Comparison of ENCODE assay signal across 7 cellular contexts in genomic region chr9:135989157-135989556, GRCh38.
"Had no signal": no experiment of that assay in that cellular context is flagged by ENCODE, and none has a peak within 500 bp of the region (broad histone marks: within the 10 kb centered on the region; RNA-seq: fewer than 3 reads in every experiment).

No MANE protein-coding gene starts in this region.

- H3K27ac Mint-ChIP-seq: activated CD4-positive, alpha-beta memory T cell treated with anti-CD3 and anti-CD28 coated beads, Interleukin-2, amount 10 ng/mL, durations not matched to agents 7 days and 5 days; activated CD4-positive, alpha-beta T cell treated with anti-CD3 and anti-CD28 coated beads for 36 hours; T-cell had no signal

- H3K36me3 Mint-ChIP-seq: T-cell had no signal

- H3K4me3 Mint-ChIP-seq: activated CD4-positive, alpha-beta memory T cell treated with anti-CD3 and anti-CD28 coated beads, Interleukin-2, amount 10 ng/mL, durations not matched to agents 7 days and 5 days; activated CD4-positive, alpha-beta T cell treated with anti-CD3 and anti-CD28 coated beads for 36 hours had no signal

- H3K9me3 Mint-ChIP-seq: activated CD4-positive, alpha-beta memory T cell treated with anti-CD3 and anti-CD28 coated beads, Interleukin-2, amount 10 ng/mL, durations not matched to agents 7 days and 5 days; central memory CD8-positive, alpha-beta T cell; T-cell had no signal

- H3K27me3 Mint-ChIP-seq: activated CD4-positive, alpha-beta memory T cell treated with anti-CD3 and anti-CD28 coated beads, Interleukin-2, amount 10 ng/mL, durations not matched to agents 7 days and 5 days; activated CD4-positive, alpha-beta T cell treated with anti-CD3 and anti-CD28 coated beads for 36 hours had no signal

- H3K27ac ChIP-seq: WERI-Rb-1 had no signal

- ATAC-seq: activated CD4-positive, alpha-beta T cell treated with anti-CD3 and anti-CD28 coated beads for 36 hours had no signal

- DNase-seq: activated CD4-positive, alpha-beta memory T cell treated with anti-CD3 and anti-CD28 coated beads, Interleukin-2, amount 10 ng/mL, durations not matched to agents 7 days and 5 days; activated CD8-positive, alpha-beta memory T cell treated with anti-CD3 and anti-CD28 coated beads, Interleukin-2, amount 50 U/mL, for 48 hours; midbrain; WERI-Rb-1 had no signal
